1 cellular context compared by ENCODE assay signal in the genomic region with DNA sequence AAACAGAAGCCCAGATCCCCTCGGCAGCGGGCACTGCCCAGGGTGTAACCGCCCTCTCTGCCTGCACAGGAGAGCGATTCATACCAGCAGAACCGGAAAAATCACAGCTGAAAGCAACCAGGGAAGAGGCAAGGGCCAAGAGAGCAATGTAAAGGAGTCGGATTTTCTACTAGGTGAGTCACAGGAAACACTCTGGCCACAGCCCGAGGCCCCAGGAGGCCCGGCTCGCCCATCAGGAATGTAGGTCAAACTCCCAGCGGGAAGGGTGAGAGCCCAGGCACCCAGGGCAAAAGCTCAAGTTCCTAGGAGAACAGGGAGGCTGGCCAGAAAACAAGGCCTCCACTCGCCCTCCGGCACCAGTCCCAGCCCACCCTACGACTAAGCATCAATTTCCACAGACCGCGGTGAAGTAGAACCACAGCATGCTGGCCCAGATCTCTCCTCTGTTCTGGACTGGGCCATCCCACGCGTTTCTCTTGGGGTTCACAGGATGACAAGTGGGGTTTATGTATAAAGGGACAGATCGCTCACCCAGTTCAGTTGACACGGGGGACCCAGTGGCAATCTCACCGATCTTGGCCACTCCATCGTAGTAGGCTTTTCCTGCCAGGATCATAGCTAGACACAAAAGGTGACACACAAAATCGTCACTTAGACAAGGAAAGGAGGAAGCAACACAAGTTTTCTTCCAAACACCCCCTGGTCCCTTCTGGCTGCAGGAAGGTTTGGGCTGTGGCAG.
TF ChIP-seq lines count a peak whose summit lies in the region.

No MANE protein-coding gene starts in this region.

TF ChIP-seq in WTC11, 78 proteins besides CTCF, POLR2A, EP300 and RAD21 (continued from another document):
- TF ChIP-seq ZNF512 (CRISPR knock-in tag; IDR thresholded peaks at IDR 0.05; ENCODE audit: borderline replicate concordance) (no peak), ARID4B (CRISPR knock-in tag; IDR thresholded peaks at IDR 0.05; ENCODE audit: borderline replicate concordance) (no peak), RELA (CRISPR knock-in tag; IDR thresholded peaks at IDR 0.05; ENCODE audit: borderline replicate concordance) (no peak), ZNF416 (CRISPR knock-in tag; IDR thresholded peaks at IDR 0.05) (no peak), ZNF396 (CRISPR knock-in tag; IDR thresholded peaks at IDR 0.05; ENCODE audit: borderline replicate concordance) (no peak), EMX1 (CRISPR knock-in tag; IDR thresholded peaks at IDR 0.05) (no peak)
- TF ChIP-seq, protein P1, sequence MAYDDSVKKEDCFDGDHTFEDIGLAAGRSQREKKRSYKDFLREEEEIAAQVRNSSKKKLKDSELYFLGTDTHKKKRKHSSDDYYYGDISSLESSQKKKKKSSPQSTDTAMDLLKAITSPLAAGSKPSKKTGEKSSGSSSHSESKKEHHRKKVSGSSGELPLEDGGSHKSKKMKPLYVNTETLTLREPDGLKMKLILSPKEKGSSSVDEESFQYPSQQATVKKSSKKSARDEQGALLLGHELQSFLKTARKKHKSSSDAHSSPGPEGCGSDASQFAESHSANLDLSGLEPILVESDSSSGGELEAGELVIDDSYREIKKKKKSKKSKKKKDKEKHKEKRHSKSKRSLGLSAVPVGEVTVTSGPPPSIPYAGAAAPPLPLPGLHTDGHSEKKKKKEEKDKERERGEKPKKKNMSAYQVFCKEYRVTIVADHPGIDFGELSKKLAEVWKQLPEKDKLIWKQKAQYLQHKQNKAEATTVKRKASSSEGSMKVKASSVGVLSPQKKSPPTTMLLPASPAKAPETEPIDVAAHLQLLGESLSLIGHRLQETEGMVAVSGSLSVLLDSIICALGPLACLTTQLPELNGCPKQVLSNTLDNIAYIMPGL (CRISPR knock-in tag; IDR thresholded peaks at IDR 0.05): no peak
- TF ChIP-seq, protein P2, sequence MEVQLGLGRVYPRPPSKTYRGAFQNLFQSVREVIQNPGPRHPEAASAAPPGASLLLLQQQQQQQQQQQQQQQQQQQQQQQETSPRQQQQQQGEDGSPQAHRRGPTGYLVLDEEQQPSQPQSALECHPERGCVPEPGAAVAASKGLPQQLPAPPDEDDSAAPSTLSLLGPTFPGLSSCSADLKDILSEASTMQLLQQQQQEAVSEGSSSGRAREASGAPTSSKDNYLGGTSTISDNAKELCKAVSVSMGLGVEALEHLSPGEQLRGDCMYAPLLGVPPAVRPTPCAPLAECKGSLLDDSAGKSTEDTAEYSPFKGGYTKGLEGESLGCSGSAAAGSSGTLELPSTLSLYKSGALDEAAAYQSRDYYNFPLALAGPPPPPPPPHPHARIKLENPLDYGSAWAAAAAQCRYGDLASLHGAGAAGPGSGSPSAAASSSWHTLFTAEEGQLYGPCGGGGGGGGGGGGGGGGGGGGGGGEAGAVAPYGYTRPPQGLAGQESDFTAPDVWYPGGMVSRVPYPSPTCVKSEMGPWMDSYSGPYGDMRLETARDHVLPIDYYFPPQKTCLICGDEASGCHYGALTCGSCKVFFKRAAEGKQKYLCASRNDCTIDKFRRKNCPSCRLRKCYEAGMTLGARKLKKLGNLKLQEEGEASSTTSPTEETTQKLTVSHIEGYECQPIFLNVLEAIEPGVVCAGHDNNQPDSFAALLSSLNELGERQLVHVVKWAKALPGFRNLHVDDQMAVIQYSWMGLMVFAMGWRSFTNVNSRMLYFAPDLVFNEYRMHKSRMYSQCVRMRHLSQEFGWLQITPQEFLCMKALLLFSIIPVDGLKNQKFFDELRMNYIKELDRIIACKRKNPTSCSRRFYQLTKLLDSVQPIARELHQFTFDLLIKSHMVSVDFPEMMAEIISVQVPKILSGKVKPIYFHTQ (CRISPR knock-in tag; IDR thresholded peaks at IDR 0.05): no peak
